ENCODE assay signal across 1 cellular context in genomic region chr16:5034167-5034523, GRCh38.
TF ChIP-seq lines count a peak whose summit lies in the region.

No MANE protein-coding gene starts in this region.

TF ChIP-seq in HepG2, 621 proteins besides CTCF, POLR2A, EP300 and RAD21 (continued from another document):
- TF ChIP-seq ZNF703 (CRISPR knock-in tag; IDR thresholded peaks at IDR 0.05; ENCODE audit: borderline replicate concordance) (no peak), ZNF878 (CRISPR knock-in tag; IDR thresholded peaks at IDR 0.05) (0 out of 2 replicates have a peak, but pooled peaks have one; percentile 12), ATF3 (CRISPR knock-in tag; IDR thresholded peaks at IDR 0.05) (no peak), ZNF367 (CRISPR knock-in tag; IDR thresholded peaks at IDR 0.05; ENCODE audit: borderline replicate concordance) (0 out of 2 replicates have a peak, but pooled peaks have one; percentile 8), HMG20A (CRISPR knock-in tag; IDR thresholded peaks at IDR 0.05; ENCODE audit: borderline replicate concordance) (no peak), GMEB1 (CRISPR knock-in tag; IDR thresholded peaks at IDR 0.05; ENCODE audit: borderline replicate concordance) (no peak), ZBTB10 (CRISPR knock-in tag; IDR thresholded peaks at IDR 0.05; ENCODE audit: borderline replicate concordance) (0 out of 2 replicates have a peak, but pooled peaks have one; percentile 12), ARID2 (CRISPR knock-in tag; IDR thresholded peaks at IDR 0.05; ENCODE audit: borderline replicate concordance) (no peak), ZNF547 (CRISPR knock-in tag; IDR thresholded peaks at IDR 0.05) (no peak), ZNF543 (CRISPR knock-in tag; IDR thresholded peaks at IDR 0.05) (no peak)
TF ChIP-seq in HepG2: peak in this region for 18.
